Comparison of ENCODE assay signal across 24 cellular contexts in the genomic region with DNA sequence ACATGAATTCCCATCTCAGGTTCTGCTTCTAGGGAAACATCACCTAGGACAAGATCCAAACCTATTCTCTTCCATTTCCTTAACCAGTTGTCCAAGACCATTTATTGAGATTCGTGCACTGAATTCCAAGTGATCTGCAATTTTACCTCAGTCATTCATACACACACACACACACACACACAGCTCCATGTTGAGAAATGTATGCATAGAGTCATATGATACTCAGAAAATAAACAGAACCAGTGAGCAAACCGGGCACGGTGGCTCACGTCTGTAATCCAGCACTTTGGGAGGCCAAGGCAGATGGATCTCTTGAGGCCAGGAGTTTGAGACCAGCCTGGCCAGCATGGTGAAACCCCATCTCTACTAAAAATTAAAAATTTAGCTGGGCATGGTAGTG. TPM values are rescaled to one million over a fixed set of nuclear protein-coding genes. Genes with fewer than 3 reads are reported as not detected.
"Had no signal": no experiment of that assay in that cellular context is flagged by ENCODE, and none has a peak within 500 bp of the region (broad histone marks: within the 10 kb centered on the region; RNA-seq: fewer than 3 reads in every experiment).

No MANE protein-coding gene starts in this region.

- H3K4me3 Mint-ChIP-seq: activated CD8-positive, alpha-beta T cell treated with anti-CD3 and anti-CD28 coated beads for 36 hours; activated naive CD4-positive, alpha-beta T cell treated with anti-CD3 and anti-CD28 coated beads, Interleukin-2, amount 10 ng/mL, durations not matched to agents 7 days and 5 days; activated T-cell treated with anti-CD3 and anti-CD28 coated beads, Interleukin-2, amount 50 U/mL, for 72 hours; T-helper 1 cell treated with Interleukin-12 subunit alpha and Interleukin-12 subunit beta and Interleukin-4 antibody, amounts not matched to agents 30 μg/mL and 1 μg/mL, for 36 hours had no signal

- H3K4me3 ChIP-seq: MG63, SJSA1 had no signal

- H3K4me1 ChIP-seq: SJSA1 had no signal

- H3K36me3 ChIP-seq: MG63, SJSA1 had no signal

- H3K9me3 Mint-ChIP-seq: activated CD8-positive, alpha-beta T cell treated with anti-CD3 and anti-CD28 coated beads for 36 hours; activated naive CD4-positive, alpha-beta T cell treated with anti-CD3 and anti-CD28 coated beads, Interleukin-2, amount 10 ng/mL, durations not matched to agents 7 days and 5 days; activated T-helper 2 cell treated with anti-CD3 and anti-CD28 coated beads, Interferon-gamma antibody, Interleukin-2, Interleukin-4, amounts not matched to agents 10 μg/mL and 5 μg/mL and 100 μg/mL, durations not matched to agents 14 hours and 24 hours and 36 hours; brain; T-helper 1 cell treated with Interleukin-12 subunit alpha and Interleukin-12 subunit beta and Interleukin-4 antibody, amounts not matched to agents 30 μg/mL and 1 μg/mL, for 36 hours had no signal

- H3K36me3 Mint-ChIP-seq: brain had no signal

- H3K27me3 ChIP-seq: MG63, SJSA1 had no signal

- ATAC-seq: activated CD4-positive, CD25-positive, alpha-beta regulatory T cell treated with anti-CD3 and anti-CD28 coated beads, Interleukin-2, amount 50 U/mL, for 24 hours; activated CD8-positive, alpha-beta T cell treated with anti-CD3 and anti-CD28 coated beads for 36 hours; activated T-cell treated with anti-CD3 and anti-CD28 coated beads, Interleukin-2, amount 50 U/mL, for 72 hours; SK-N-SH treated with all-trans-retinoic acid at 6 μM for 48 hours had no signal

- H3K9me3 ChIP-seq: MG63, SJSA1 had no signal

- H3K27ac Mint-ChIP-seq: activated CD8-positive, alpha-beta T cell treated with anti-CD3 and anti-CD28 coated beads for 36 hours; activated naive CD4-positive, alpha-beta T cell treated with anti-CD3 and anti-CD28 coated beads, Interleukin-2, amount 10 ng/mL, durations not matched to agents 7 days and 5 days; activated T-cell treated with anti-CD3 and anti-CD28 coated beads, Interleukin-2, amount 50 U/mL, for 72 hours; activated T-helper 2 cell treated with anti-CD3 and anti-CD28 coated beads, Interferon-gamma antibody, Interleukin-2, Interleukin-4, amounts not matched to agents 10 μg/mL and 5 μg/mL and 100 μg/mL, durations not matched to agents 14 hours and 24 hours and 36 hours; T-helper 1 cell treated with Interleukin-12 subunit alpha and Interleukin-12 subunit beta and Interleukin-4 antibody, amounts not matched to agents 30 μg/mL and 1 μg/mL, for 36 hours had no signal

- H3K4me1 Mint-ChIP-seq: brain had no signal

- DNase-seq: activated CD4-positive, alpha-beta T cell treated with anti-CD3 and anti-CD28 coated beads for 4 hours; activated CD8-positive, alpha-beta memory T cell treated with anti-CD3 and anti-CD28 coated beads, Interleukin-2, amount 50 U/mL, for 4 hours; activated CD8-positive, alpha-beta T cell treated with anti-CD3 and anti-CD28 coated beads for 36 hours; activated gamma-delta T cell treated with Interleukin-2 at 50 U/mL for 16 hours; activated naive CD4-positive, alpha-beta T cell treated with anti-CD3 and anti-CD28 coated beads, Interleukin-2, amount 10 ng/mL, durations not matched to agents 7 days and 5 days; activated T-cell treated with anti-CD3 and anti-CD28 coated beads, Interleukin-2, amount 50 U/mL, for 72 hours; amygdala; MG63; MV-4-11; NCI-H1092 treated with DMSO at 0.1 percent for 48 hours; NCI-H1417 treated with DMSO at 0.1 percent for 48 hours; NCI-H187 treated with DMSO at 0.1 percent for 48 hours; NCI-H2081 treated with DMSO at 0.1 percent for 48 hours; NCI-H446; NCI-H524; SHP77; SW 1271 had no signal

RNA-seq across cellular contexts. Expression of a gene that starts 56.6 kb away (rescaled TPM):
- total RNA-seq: chondrocyte, SJSA1 had no signal
